In the genomic region with DNA sequence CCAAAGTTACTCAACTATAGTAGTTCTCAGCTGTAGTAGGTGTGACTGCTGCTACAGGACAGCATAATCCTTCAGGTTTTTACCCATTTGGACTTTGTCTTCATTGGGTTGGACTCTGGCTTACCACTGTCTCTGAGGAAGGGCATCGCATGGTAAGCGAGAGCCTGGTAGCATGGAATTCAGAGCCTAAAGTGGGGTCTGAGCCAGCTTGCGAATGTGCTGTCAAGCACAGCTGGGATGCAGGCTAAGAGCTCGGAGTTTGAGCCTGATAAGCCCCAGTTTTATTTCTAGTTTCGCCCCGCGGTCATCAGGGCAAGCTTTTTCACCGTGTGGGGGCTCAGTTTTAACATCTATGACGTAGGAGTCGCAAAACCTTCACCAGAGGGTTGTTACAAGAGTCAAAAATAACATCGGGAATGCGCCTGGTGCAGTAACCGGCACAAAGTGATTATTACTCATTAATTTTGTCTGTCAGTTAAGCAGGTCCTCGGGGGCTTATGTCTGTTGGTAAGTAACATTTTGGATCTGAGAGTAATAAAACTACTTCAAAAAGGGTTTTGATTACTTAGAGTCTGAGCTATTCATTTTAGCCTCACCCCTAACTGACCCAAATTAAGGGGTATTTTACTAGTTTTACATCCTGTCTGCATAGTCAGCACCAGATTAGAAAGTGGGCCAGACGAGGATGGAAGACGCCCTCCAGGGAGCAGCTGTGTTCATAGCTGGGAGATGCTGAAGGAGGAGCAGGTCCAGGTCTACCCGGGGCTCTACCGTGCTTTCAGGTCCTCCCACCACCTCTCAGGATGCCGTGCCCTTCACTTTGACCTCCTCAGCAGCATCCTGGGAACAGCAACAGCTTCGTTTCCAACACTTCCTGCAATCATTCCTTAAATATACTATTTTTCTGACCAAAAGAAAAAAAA, we compare ENCODE assay signal across 1 cellular context.
TF ChIP-seq lines count a peak whose summit lies in the region.

No MANE protein-coding gene starts in this region.

TF ChIP-seq in SK-N-SH treated with all-trans-retinoic acid at 6 μM for 48 hours, 23 proteins besides CTCF, POLR2A, EP300 and RAD21:
- TF ChIP-seq, protein P1, sequence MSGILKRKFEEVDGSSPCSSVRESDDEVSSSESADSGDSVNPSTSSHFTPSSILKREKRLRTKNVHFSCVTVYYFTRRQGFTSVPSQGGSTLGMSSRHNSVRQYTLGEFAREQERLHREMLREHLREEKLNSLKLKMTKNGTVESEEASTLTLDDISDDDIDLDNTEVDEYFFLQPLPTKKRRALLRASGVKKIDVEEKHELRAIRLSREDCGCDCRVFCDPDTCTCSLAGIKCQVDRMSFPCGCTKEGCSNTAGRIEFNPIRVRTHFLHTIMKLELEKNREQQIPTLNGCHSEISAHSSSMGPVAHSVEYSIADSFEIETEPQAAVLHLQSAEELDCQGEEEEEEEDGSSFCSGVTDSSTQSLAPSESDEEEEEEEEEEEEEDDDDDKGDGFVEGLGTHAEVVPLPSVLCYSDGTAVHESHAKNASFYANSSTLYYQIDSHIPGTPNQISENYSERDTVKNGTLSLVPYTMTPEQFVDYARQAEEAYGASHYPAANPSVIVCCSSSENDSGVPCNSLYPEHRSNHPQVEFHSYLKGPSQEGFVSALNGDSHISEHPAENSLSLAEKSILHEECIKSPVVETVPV (CRISPR knock-in tag; IDR thresholded peaks at IDR 0.05): no peak
- no peak for TF ChIP-seq ISL1 (CRISPR knock-in tag; IDR thresholded peaks at IDR 0.05)
- no peak for TF ChIP-seq ZFP30 (CRISPR knock-in tag; IDR thresholded peaks at IDR 0.05)
- no peak for TF ChIP-seq ZNF70 (CRISPR knock-in tag; IDR thresholded peaks at IDR 0.05)
- no peak for TF ChIP-seq TOX (CRISPR knock-in tag; IDR thresholded peaks at IDR 0.05; ENCODE audit: borderline replicate concordance)
- no peak for TF ChIP-seq TCF4 (CRISPR knock-in tag; IDR thresholded peaks at IDR 0.05; ENCODE audit: borderline replicate concordance)
- TF ChIP-seq, protein P2, sequence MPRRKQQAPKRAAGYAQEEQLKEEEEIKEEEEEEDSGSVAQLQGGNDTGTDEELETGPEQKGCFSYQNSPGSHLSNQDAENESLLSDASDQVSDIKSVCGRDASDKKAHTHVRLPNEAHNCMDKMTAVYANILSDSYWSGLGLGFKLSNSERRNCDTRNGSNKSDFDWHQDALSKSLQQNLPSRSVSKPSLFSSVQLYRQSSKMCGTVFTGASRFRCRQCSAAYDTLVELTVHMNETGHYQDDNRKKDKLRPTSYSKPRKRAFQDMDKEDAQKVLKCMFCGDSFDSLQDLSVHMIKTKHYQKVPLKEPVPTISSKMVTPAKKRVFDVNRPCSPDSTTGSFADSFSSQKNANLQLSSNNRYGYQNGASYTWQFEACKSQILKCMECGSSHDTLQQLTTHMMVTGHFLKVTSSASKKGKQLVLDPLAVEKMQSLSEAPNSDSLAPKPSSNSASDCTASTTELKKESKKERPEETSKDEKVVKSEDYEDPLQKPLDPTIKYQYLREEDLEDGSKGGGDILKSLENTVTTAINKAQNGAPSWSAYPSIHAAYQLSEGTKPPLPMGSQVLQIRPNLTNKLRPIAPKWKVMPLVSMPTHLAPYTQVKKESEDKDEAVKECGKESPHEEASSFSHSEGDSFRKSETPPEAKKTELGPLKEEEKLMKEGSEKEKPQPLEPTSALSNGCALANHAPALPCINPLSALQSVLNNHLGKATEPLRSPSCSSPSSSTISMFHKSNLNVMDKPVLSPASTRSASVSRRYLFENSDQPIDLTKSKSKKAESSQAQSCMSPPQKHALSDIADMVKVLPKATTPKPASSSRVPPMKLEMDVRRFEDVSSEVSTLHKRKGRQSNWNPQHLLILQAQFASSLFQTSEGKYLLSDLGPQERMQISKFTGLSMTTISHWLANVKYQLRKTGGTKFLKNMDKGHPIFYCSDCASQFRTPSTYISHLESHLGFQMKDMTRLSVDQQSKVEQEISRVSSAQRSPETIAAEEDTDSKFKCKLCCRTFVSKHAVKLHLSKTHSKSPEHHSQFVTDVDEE (CRISPR knock-in tag; IDR thresholded peaks at IDR 0.05): no peak
- TF ChIP-seq, protein P3, sequence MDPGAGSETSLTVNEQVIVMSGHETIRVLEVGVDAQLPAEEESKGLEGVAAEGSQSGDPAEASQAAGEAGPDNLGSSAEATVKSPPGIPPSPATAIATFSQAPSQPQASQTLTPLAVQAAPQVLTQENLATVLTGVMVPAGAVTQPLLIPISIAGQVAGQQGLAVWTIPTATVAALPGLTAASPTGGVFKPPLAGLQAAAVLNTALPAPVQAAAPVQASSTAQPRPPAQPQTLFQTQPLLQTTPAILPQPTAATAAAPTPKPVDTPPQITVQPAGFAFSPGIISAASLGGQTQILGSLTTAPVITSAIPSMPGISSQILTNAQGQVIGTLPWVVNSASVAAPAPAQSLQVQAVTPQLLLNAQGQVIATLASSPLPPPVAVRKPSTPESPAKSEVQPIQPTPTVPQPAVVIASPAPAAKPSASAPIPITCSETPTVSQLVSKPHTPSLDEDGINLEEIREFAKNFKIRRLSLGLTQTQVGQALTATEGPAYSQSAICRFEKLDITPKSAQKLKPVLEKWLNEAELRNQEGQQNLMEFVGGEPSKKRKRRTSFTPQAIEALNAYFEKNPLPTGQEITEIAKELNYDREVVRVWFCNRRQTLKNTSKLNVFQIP (CRISPR knock-in tag; IDR thresholded peaks at IDR 0.05; ENCODE audit: borderline replicate concordance, low read depth): no peak
- TF ChIP-seq ARNTL (CRISPR knock-in tag; IDR thresholded peaks at IDR 0.05; ENCODE audit: borderline replicate concordance, low read depth): no peak
- TF ChIP-seq GLIS3 (CRISPR knock-in tag; IDR thresholded peaks at IDR 0.05): no peak
- TF ChIP-seq ESRRG (CRISPR knock-in tag; IDR thresholded peaks at IDR 0.05): no peak
- TF ChIP-seq RARB (CRISPR knock-in tag; IDR thresholded peaks at IDR 0.05): no peak
- TF ChIP-seq, protein P4, sequence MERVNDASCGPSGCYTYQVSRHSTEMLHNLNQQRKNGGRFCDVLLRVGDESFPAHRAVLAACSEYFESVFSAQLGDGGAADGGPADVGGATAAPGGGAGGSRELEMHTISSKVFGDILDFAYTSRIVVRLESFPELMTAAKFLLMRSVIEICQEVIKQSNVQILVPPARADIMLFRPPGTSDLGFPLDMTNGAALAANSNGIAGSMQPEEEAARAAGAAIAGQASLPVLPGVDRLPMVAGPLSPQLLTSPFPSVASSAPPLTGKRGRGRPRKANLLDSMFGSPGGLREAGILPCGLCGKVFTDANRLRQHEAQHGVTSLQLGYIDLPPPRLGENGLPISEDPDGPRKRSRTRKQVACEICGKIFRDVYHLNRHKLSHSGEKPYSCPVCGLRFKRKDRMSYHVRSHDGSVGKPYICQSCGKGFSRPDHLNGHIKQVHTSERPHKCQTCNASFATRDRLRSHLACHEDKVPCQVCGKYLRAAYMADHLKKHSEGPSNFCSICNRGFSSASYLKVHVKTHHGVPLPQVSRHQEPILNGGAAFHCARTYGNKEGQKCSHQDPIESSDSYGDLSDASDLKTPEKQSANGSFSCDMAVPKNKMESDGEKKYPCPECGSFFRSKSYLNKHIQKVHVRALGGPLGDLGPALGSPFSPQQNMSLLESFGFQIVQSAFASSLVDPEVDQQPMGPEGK (CRISPR knock-in tag; IDR thresholded peaks at IDR 0.05; ENCODE audit: borderline replicate concordance): no peak
- no peak for TF ChIP-seq OSR1 (CRISPR knock-in tag; IDR thresholded peaks at IDR 0.05)
- no peak for TF ChIP-seq ZC3H10 (CRISPR knock-in tag; IDR thresholded peaks at IDR 0.05)
- TF ChIP-seq SNAI2 (CRISPR knock-in tag; IDR thresholded peaks at IDR 0.05): no peak
